9 cellular contexts compared by ENCODE assay signal in the genomic region with DNA sequence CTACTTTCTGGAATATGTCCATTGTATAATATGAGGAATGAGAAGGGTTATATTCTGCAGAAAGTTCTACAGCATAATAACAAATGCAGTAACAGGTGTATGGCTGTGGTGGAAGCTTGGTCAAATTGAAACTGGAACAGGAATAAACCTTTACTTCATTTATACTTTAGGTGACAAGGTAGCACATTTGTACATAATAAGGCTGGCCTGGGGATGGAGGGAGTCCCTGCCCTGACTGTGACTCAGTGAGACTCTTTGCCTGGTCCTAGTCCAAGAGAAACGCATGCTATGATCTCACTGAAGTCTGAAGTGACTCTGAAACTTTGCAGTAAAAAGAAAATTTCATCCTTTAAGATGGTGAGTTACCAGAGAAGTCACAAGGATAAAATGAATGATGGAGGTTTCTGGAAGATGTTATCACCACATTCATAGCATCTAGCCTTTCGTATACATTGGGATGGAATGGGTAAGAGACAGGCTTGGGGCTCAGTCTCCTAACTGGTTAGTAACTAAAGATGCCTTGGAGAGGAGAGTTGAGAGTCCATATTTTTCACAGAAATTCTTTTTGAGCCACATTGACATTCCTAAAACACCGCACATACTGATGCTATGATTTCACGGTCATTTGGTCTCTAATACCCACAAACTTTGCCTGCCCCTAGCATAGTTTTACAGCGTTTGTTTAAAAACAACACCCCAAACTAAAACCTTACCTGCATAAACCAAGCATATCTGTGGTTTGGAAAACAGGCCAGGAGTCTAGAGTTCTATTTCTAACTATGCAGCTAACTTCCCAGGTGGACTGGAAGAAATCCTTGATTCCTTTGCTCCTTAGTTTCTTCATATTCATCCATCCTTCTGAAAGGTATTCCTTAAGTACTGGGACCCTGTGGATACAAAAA. TPM values are rescaled to one million over a fixed set of nuclear protein-coding genes. Genes with fewer than 3 reads are reported as not detected.
A peak's percentile ranks its signal among the peaks of the same experiment; 100 is the strongest.
DNase-seq lines count a peak whose midpoint lies in the region; ATAC-seq and TF ChIP-seq lines count a peak whose summit lies in the region.
"Had no signal": no experiment of that assay in that cellular context is flagged by ENCODE, and none has a peak within 500 bp of the region (broad histone marks: within the 10 kb centered on the region; RNA-seq: fewer than 3 reads in every experiment).

No MANE protein-coding gene starts in this region.

- H3K4me1 ChIP-seq in MM.1S (ENCODE audit: low read length) (peaks cover 48% of the 10 kb centered on the region), HAP-1 (peaks cover 21% of the 10 kb centered on the region), GM23338 (ENCODE audit: insufficient read depth) (peaks cover 18% of the 10 kb centered on the region; the same call in 1 of the 2 replicates)

- H3K9ac ChIP-seq in MM.1S (ENCODE audit: low read length) = no peak overlapping the region

- H3K9me2 ChIP-seq in MM.1S (replicated peaks; ENCODE audit: insufficient read depth, low read length) = no peaks in the 10 kb centered on the region
- peaks cover 6% of the 10 kb centered on the region; the same call in 1 of the 2 replicates for H3K9me2 ChIP-seq in GM23338 (ENCODE audit: insufficient read depth)

- H4K20me1 ChIP-seq in MM.1S (ENCODE audit: insufficient read depth, low read length) (no peaks in the 10 kb centered on the region), GM23338 (replicated peaks; ENCODE audit: insufficient read depth) (no peaks in the 10 kb centered on the region)

- H3K4me2 ChIP-seq in MM.1S (ENCODE audit: low read depth, low read length) (peak overlapping the region; percentile 46), GM23338 (no peak overlapping the region)

- peaks cover 3% of the 10 kb centered on the region for H3K27me3 Mint-ChIP-seq in GM23338 (ENCODE audit: insufficient read depth, low read depth, poor library complexity)
- H3K27me3 Mint-ChIP-seq: naive B cell had no signal

- H3K9me3 ChIP-seq in MM.1S (replicated peaks; ENCODE audit: insufficient read depth, low read length) (no peaks in the 10 kb centered on the region), HAP-1 (no peaks in the 10 kb centered on the region)

- H3K4me3 Mint-ChIP-seq in GM23338 = no peak overlapping the region
- H3K4me3 Mint-ChIP-seq: naive B cell had no signal

- H3K36me3 ChIP-seq in MM.1S (replicated peaks; ENCODE audit: insufficient read depth, low read length) = no peaks in the 10 kb centered on the region
- H3K36me3 ChIP-seq in HAP-1 (replicated peaks) = no peaks in the 10 kb centered on the region
- no peaks in the 10 kb centered on the region for H3K36me3 ChIP-seq in GM23338 (ENCODE audit: insufficient read depth)

- H3F3A ChIP-seq in MM.1S (ENCODE audit: insufficient read depth, low read length) (peaks cover 19% of the 10 kb centered on the region; the same call in 1 of the 2 replicates), GM23338 (replicated peaks; ENCODE audit: low read depth) (no peaks in the 10 kb centered on the region)

- H3K27me3 ChIP-seq in MM.1S (replicated peaks; ENCODE audit: insufficient read depth, low read length) (no peaks in the 10 kb centered on the region), HAP-1 (ENCODE audit: low read depth) (no peaks in the 10 kb centered on the region), GM23338 (ENCODE audit: insufficient read depth) (no peaks in the 10 kb centered on the region)

- H3K36me3 Mint-ChIP-seq in GM23338 (ENCODE audit: low read depth) = no peaks in the 10 kb centered on the region
- H3K36me3 Mint-ChIP-seq: naive B cell had no signal

- DNase-seq in H4 (ENCODE audit: low spot score) = peak; percentile 84
- DNase-seq in MM.1S = peak; percentile 58
- peak; percentile 95 for DNase-seq in kidney tubule cell (ENCODE audit: low spot score)
- no peak for DNase-seq in NCI-H1092 (lab: John Stamatoyannopoulos, UW)
- DNase-seq in NCI-H2029 (lab: John Stamatoyannopoulos, UW) = no peak
- no peak for DNase-seq in HAP-1 (ENCODE audit: low spot score in 2 of 2)
- no peak for DNase-seq in GM23338 (ENCODE audit: low spot score)
- DNase-seq: naive B cell had no signal

- H3K9me3 Mint-ChIP-seq in GM23338 = no peaks in the 10 kb centered on the region
- H3K9me3 Mint-ChIP-seq: naive B cell had no signal

- no peak overlapping the region for H2AFZ ChIP-seq in MM.1S (ENCODE audit: low read length)
- H2AFZ ChIP-seq in GM23338 = no peak overlapping the region

- H3K27ac ChIP-seq in MM.1S (ENCODE audit: low read length) = peak overlapping the region; percentile 6; the same call in 1 of the 2 replicates
- H3K27ac ChIP-seq in GM23338 (ENCODE audit: low read depth) = no peak overlapping the region

- no peaks in the 10 kb centered on the region for H3K79me2 ChIP-seq in MM.1S (ENCODE audit: low read length)
- no peaks in the 10 kb centered on the region for H3K79me2 ChIP-seq in GM23338 (replicated peaks; ENCODE audit: insufficient read depth)

- in situ Hi-C loops in HAP-1 (cut with MboI; ENCODE audit: low sequenced_read_pairs) = no loop called here

- H3K4me3 ChIP-seq in MM.1S (ENCODE audit: low read length) (no peak overlapping the region), HAP-1 (no peak overlapping the region), GM23338 (no peak overlapping the region)

- no peak overlapping the region for H3K27ac Mint-ChIP-seq in GM23338

- peaks cover 18% of the 10 kb centered on the region for H3K4me1 Mint-ChIP-seq in GM23338

- TF ChIP-seq CTCF in MM.1S (IDR thresholded peaks at IDR 0.05; ENCODE audit: low read length) (no peak), GM23338 (conservative IDR thresholded peaks at IDR 0.05; ENCODE audit: low read depth in 2 of 2) (no peak)

- ATAC-seq in GM18511 (IDR thresholded peaks at IDR 0.05; ENCODE audit: unreplicated experiment) (peak; percentile 89), GM23338 (no peak)

TF ChIP-seq in GM23338, 12 proteins besides CTCF, POLR2A, EP300 and RAD21 (continues in another document):
- TF ChIP-seq ZNF331 (CRISPR knock-in tag; IDR thresholded peaks at IDR 0.05; ENCODE audit: low read depth) (no peak), CREB1 (CRISPR knock-in tag; IDR thresholded peaks at IDR 0.05; ENCODE audit: low read depth) (no peak), JUNB (IDR thresholded peaks at IDR 0.05; ENCODE audit: unreplicated experiment) (no peak), EZH2phosphoT487 (IDR thresholded peaks at IDR 0.05; ENCODE audit: unreplicated experiment) (no peak), ZNF114 (CRISPR knock-in tag; IDR thresholded peaks at IDR 0.05) (no peak)
- TF ChIP-seq, protein P1, sequence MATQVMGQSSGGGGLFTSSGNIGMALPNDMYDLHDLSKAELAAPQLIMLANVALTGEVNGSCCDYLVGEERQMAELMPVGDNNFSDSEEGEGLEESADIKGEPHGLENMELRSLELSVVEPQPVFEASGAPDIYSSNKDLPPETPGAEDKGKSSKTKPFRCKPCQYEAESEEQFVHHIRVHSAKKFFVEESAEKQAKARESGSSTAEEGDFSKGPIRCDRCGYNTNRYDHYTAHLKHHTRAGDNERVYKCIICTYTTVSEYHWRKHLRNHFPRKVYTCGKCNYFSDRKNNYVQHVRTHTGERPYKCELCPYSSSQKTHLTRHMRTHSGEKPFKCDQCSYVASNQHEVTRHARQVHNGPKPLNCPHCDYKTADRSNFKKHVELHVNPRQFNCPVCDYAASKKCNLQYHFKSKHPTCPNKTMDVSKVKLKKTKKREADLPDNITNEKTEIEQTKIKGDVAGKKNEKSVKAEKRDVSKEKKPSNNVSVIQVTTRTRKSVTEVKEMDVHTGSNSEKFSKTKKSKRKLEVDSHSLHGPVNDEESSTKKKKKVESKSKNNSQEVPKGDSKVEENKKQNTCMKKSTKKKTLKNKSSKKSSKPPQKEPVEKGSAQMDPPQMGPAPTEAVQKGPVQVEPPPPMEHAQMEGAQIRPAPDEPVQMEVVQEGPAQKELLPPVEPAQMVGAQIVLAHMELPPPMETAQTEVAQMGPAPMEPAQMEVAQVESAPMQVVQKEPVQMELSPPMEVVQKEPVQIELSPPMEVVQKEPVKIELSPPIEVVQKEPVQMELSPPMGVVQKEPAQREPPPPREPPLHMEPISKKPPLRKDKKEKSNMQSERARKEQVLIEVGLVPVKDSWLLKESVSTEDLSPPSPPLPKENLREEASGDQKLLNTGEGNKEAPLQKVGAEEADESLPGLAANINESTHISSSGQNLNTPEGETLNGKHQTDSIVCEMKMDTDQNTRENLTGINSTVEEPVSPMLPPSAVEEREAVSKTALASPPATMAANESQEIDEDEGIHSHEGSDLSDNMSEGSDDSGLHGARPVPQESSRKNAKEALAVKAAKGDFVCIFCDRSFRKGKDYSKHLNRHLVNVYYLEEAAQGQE (IDR thresholded peaks at IDR 0.05; ENCODE audit: unreplicated experiment) = no peak
- TF ChIP-seq, protein P2, sequence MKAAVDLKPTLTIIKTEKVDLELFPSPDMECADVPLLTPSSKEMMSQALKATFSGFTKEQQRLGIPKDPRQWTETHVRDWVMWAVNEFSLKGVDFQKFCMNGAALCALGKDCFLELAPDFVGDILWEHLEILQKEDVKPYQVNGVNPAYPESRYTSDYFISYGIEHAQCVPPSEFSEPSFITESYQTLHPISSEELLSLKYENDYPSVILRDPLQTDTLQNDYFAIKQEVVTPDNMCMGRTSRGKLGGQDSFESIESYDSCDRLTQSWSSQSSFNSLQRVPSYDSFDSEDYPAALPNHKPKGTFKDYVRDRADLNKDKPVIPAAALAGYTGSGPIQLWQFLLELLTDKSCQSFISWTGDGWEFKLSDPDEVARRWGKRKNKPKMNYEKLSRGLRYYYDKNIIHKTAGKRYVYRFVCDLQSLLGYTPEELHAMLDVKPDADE (IDR thresholded peaks at IDR 0.05) = no peak

RNA-seq across cellular contexts. Expression of a gene that starts 42.4 kb away (rescaled TPM):
- total RNA-seq in H4 (2014; rRNA removed; shearing (Covaris generic)) = 17.9 and 19.8 TPM in 2 replicates
- total RNA-seq in GM23338 (2014; rRNA removed; shearing (Covaris generic)) = 4.9 and 5.2 TPM in 2 replicates
- 5.3 and 5.6 TPM in 2 replicates for polyA plus RNA-seq in GM23338 (2016; fragmentation: Nextera tagmentation; extraction: Ambion mirVana)

Comparison
In these comparisons a context has a peak if more than half of its experiments do, and no peak if none do; other contexts are left out.
1. DNase-seq: peak in H4 (single experiment), MM.1S (single experiment) and kidney tubule cell (single experiment); none in NCI-H1092 (single experiment), NCI-H2029 (single experiment), HAP-1 (0 of 2) and GM23338 (single experiment).